ENCODE assay signal across 17 cellular contexts in genomic region chr2:69087912-69088240, GRCh38.
A peak's percentile ranks its signal among the peaks of the same experiment; 100 is the strongest.
DNase-seq lines count a peak whose midpoint lies in the region; ATAC-seq and TF ChIP-seq lines count a peak whose summit lies in the region.
"Had no signal": no experiment of that assay in that cellular context is flagged by ENCODE, and none has a peak within 500 bp of the region (broad histone marks: within the 10 kb centered on the region; RNA-seq: fewer than 3 reads in every experiment).

No MANE protein-coding gene starts in this region.

- no peaks in the 10 kb centered on the region for H3K9me3 Mint-ChIP-seq in osteocyte (ENCODE audit: unreplicated experiment)
- no peaks in the 10 kb centered on the region for H3K9me3 Mint-ChIP-seq in stimulated activated memory B cell treated with anti-CD40 and anti-IgM and Interleukin-4, amounts not matched to agents 10 μg/mL and 1 μg/mL and 100 μg/mL, for 72 hours

- peak overlapping the region; percentile 5 for H3K27ac Mint-ChIP-seq in osteocyte (ENCODE audit: unreplicated experiment)
- H3K27ac Mint-ChIP-seq in stimulated activated memory B cell treated with anti-CD40 and anti-IgM and Interleukin-4, amounts not matched to agents 10 μg/mL and 1 μg/mL and 100 μg/mL, for 72 hours, result no peak overlapping the region
- H3K27ac Mint-ChIP-seq: activated CD4-positive, alpha-beta T cell treated with anti-CD3 and anti-CD28 coated beads for 36 hours; immature natural killer cell had no signal

- no peak for TF ChIP-seq CTCF in fibroblast of the aortic adventitia (IDR thresholded peaks at IDR 0.05; ENCODE audit: insufficient read depth, low read length)
- no peak for TF ChIP-seq CTCF in osteocyte (IDR thresholded peaks at IDR 0.05)

- H3K27ac ChIP-seq in SK-N-MC, result peak overlapping the region; percentile 77
- H3K27ac ChIP-seq: SJSA1 had no signal

- peaks cover 45% of the 10 kb centered on the region for H3K36me3 Mint-ChIP-seq in osteocyte (ENCODE audit: unreplicated experiment)
- no peaks in the 10 kb centered on the region for H3K36me3 Mint-ChIP-seq in stimulated activated memory B cell treated with anti-CD40 and anti-IgM and Interleukin-4, amounts not matched to agents 10 μg/mL and 1 μg/mL and 100 μg/mL, for 72 hours
- H3K36me3 Mint-ChIP-seq: immature natural killer cell; naive thymus-derived CD4-positive, alpha-beta T cell had no signal

- H3K36me3 ChIP-seq in SK-N-MC (ENCODE audit: insufficient read depth, low read length), result peaks cover 14% of the 10 kb centered on the region

- peaks cover 39% of the 10 kb centered on the region for H3K4me1 Mint-ChIP-seq in osteocyte (ENCODE audit: unreplicated experiment)
- no peaks in the 10 kb centered on the region for H3K4me1 Mint-ChIP-seq in stimulated activated memory B cell treated with anti-CD40 and anti-IgM and Interleukin-4, amounts not matched to agents 10 μg/mL and 1 μg/mL and 100 μg/mL, for 72 hours
- H3K4me1 Mint-ChIP-seq: activated CD4-positive, alpha-beta T cell treated with anti-CD3 and anti-CD28 coated beads for 36 hours had no signal

- no peak for ATAC-seq in HG02642 (IDR thresholded peaks at IDR 0.05; ENCODE audit: poor library complexity, unreplicated experiment)
- ATAC-seq in stimulated activated memory B cell treated with anti-CD40 and anti-IgM and Interleukin-4, amounts not matched to agents 10 μg/mL and 1 μg/mL and 100 μg/mL, for 72 hours, result no peak
- ATAC-seq: activated CD4-positive, alpha-beta T cell treated with anti-CD3 and anti-CD28 coated beads for 36 hours; naive thymus-derived CD4-positive, alpha-beta T cell; stimulated activated naive CD8-positive, alpha-beta T cell treated with anti-CD3 and anti-CD28 coated beads, Interleukin-15, Interleukin-2, amounts not matched to agents 100 U/mL and 50 U/mL, for 24 hours had no signal

- DNase-seq in AG20443 (ENCODE audit: low spot score) (peak; percentile 47), SK-N-MC (ENCODE audit: low read depth, low spot score) (no peak), fibroblast of the aortic adventitia (ENCODE audit: low read depth) (peak; percentile 94), osteocyte (ENCODE audit: extremely low spot score, unreplicated experiment) (no peak), NCI-H510A treated with DMSO at 0.1 percent for 48 hours (lab: John Stamatoyannopoulos, UW) (no peak), iPS-NIHi7 (ENCODE audit: extremely low spot score) (no peak)
- DNase-seq: activated CD4-positive, alpha-beta T cell treated with anti-CD3 and anti-CD28 coated beads for 36 hours; activated effector memory CD4-positive, alpha-beta T cell treated with anti-CD3 and anti-CD28 coated beads, Interleukin-2, amount 50 U/mL, for 16 hours; glutamatergic neuron; immature natural killer cell; naive thymus-derived CD4-positive, alpha-beta T cell; NCI-H187; NCI-H446; stimulated activated naive CD8-positive, alpha-beta T cell treated with anti-CD3 and anti-CD28 coated beads, Interleukin-15, Interleukin-2, amounts not matched to agents 100 U/mL and 50 U/mL, for 24 hours had no signal

- H3K9me3 ChIP-seq in SK-N-MC (ENCODE audit: low read depth, low read length), result no peaks in the 10 kb centered on the region
- H3K9me3 ChIP-seq: SJSA1 had no signal

- H3K9ac ChIP-seq in SK-N-MC (ENCODE audit: insufficient read length), result no peak overlapping the region

- peak overlapping the region; percentile 44 for H3K4me3 ChIP-seq in SK-N-MC
- H3K4me3 ChIP-seq in fibroblast of the aortic adventitia (ENCODE audit: low read depth, low read length), result no peak overlapping the region
- H3K4me3 ChIP-seq: SJSA1 had no signal

- H3K4me3 Mint-ChIP-seq in osteocyte (ENCODE audit: unreplicated experiment), result no peak overlapping the region
- H3K4me3 Mint-ChIP-seq in stimulated activated memory B cell treated with anti-CD40 and anti-IgM and Interleukin-4, amounts not matched to agents 10 μg/mL and 1 μg/mL and 100 μg/mL, for 72 hours, result no peak overlapping the region
- H3K4me3 Mint-ChIP-seq: activated CD4-positive, alpha-beta T cell treated with anti-CD3 and anti-CD28 coated beads for 36 hours; immature natural killer cell; naive thymus-derived CD4-positive, alpha-beta T cell had no signal

- H3K27me3 Mint-ChIP-seq in osteocyte (ENCODE audit: unreplicated experiment), result no peaks in the 10 kb centered on the region
- H3K27me3 Mint-ChIP-seq in stimulated activated memory B cell treated with anti-CD40 and anti-IgM and Interleukin-4, amounts not matched to agents 10 μg/mL and 1 μg/mL and 100 μg/mL, for 72 hours, result peaks cover 60% of the 10 kb centered on the region

Comparison
In these comparisons a context has a peak if more than half of its experiments do, and no peak if none do; other contexts are left out.
1. DNase-seq: peak in AG20443 (single experiment) and fibroblast of the aortic adventitia (single experiment); none in SK-N-MC (single experiment), osteocyte (single experiment), NCI-H510A treated with DMSO at 0.1 percent for 48 hours (single experiment) and iPS-NIHi7 (single experiment).